ENCODE assay signal across 23 cellular contexts in the genomic region with DNA sequence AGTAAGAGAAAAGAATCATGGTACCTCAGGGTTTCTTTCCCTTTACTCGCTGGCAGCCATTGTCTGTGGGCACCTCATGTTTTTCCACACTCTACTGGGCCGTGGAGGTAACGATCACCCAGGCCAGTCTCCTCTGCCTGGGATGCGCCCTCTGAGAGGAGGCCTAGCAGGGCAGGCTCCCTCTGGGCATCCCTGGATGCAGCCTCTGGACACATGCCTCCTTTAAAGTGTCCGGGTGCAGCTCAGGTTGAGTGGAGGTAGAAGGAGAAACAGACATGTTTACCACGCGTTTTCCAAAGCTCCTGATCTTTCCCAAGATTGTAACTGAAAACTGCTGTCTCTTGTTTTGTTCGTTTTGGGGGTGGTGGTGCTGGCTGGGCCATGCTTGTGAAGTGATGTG. TPM values are rescaled to one million over a fixed set of nuclear protein-coding genes. Genes with fewer than 3 reads are reported as not detected.
DNase-seq lines count a peak whose midpoint lies in the region; ATAC-seq, FAIRE-seq and TF ChIP-seq lines count a peak whose summit lies in the region.
"Had no signal": no experiment of that assay in that cellular context is flagged by ENCODE, and none has a peak within 500 bp of the region (broad histone marks: within the 10 kb centered on the region; RNA-seq: fewer than 3 reads in every experiment).

No MANE protein-coding gene starts in this region.

- RAD21 ChIA-PET in GM12878 (lab: Charles Lee; ENCODE audit: unreplicated experiment) = no interaction called here

- no peak for TF ChIP-seq EP300 in GM12878 (IDR thresholded peaks at IDR 0.05; ENCODE audit: borderline replicate concordance in 1 of 2, control insufficient read depth in 1 of 2, low read depth in 2 of 2, low read length in 2 of 2)
- no peak for TF ChIP-seq EP300 in sigmoid colon (IDR thresholded peaks at IDR 0.05)

- H3K4me1 Mint-ChIP-seq in CD8-positive, alpha-beta T cell (ENCODE audit: low read depth) = no peaks in the 10 kb centered on the region
- H3K4me1 Mint-ChIP-seq in GM23338 (peaks cover 43% of the 10 kb centered on the region), osteocyte (ENCODE audit: unreplicated experiment) (no peaks in the 10 kb centered on the region)

- H3K27ac Mint-ChIP-seq in CD8-positive, alpha-beta T cell = peak overlapping the region; percentile 13
- H3K27ac Mint-ChIP-seq in GM23338 (peak overlapping the region; percentile 25; the same call in 1 of the 2 replicates), osteocyte (ENCODE audit: unreplicated experiment) (no peak overlapping the region)
- H3K27ac Mint-ChIP-seq: CD8-positive, alpha-beta memory T cell had no signal

- TF ChIP-seq CTCF in CD8-positive, alpha-beta T cell (IDR thresholded peaks at IDR 0.05) = no peak
- TF ChIP-seq CTCF in GM23338 (conservative IDR thresholded peaks at IDR 0.05; ENCODE audit: low read depth in 2 of 2) (no peak), GM12878 (IDR thresholded peaks at IDR 0.05 in 2 of 3, conservative IDR thresholded peaks at IDR 0.05 in 1 of 3; ENCODE audit: control insufficient read depth in 2 of 3, extremely low read depth in 1 of 3, insufficient read depth in 1 of 3, low read depth in 3 of 3, low read length in 3 of 3) (no peak), osteocyte (IDR thresholded peaks at IDR 0.05) (no peak), sigmoid colon (IDR thresholded peaks at IDR 0.05) (no peak)

- H3K36me3 Mint-ChIP-seq in CD8-positive, alpha-beta T cell = peaks cover 68% of the 10 kb centered on the region
- H3K36me3 Mint-ChIP-seq in GM23338 (ENCODE audit: low read depth) (peaks cover 69% of the 10 kb centered on the region), osteocyte (ENCODE audit: unreplicated experiment) (peaks cover 51% of the 10 kb centered on the region)

- no peak overlapping the region for H3K9ac ChIP-seq in GM12878 (ENCODE audit: control insufficient read depth, insufficient read depth, low read length)
- H3K9ac ChIP-seq: BLaER1 treated with 17β-estradiol and CSF1 and Interleukin-3, amounts not matched to agents 10 nM and 100 nM had no signal

- H4K20me1 ChIP-seq in GM23338 (replicated peaks; ENCODE audit: insufficient read depth) (no peaks in the 10 kb centered on the region), GM12878 (ENCODE audit: control insufficient read depth, insufficient read depth) (no peaks in the 10 kb centered on the region)

- H3K27me3 Mint-ChIP-seq in CD8-positive, alpha-beta T cell (ENCODE audit: low read depth) = no peaks in the 10 kb centered on the region
- H3K27me3 Mint-ChIP-seq in GM23338 (ENCODE audit: insufficient read depth, low read depth, poor library complexity) (peaks cover 6% of the 10 kb centered on the region), osteocyte (ENCODE audit: unreplicated experiment) (no peaks in the 10 kb centered on the region)
- H3K27me3 Mint-ChIP-seq: CD8-positive, alpha-beta memory T cell had no signal

- 0 out of 2 replicates have a peak, but pooled peaks have one; percentile 16 for TF ChIP-seq POLR2A in GM12878 (IDR thresholded peaks at IDR 0.05; ENCODE audit: low read depth, low read length)
- no peak for TF ChIP-seq POLR2A in sigmoid colon (IDR thresholded peaks at IDR 0.05)

- H3K36me3 ChIP-seq in CD8-positive, alpha-beta T cell (ENCODE audit: insufficient read depth, low read length) = peaks cover 39% of the 10 kb centered on the region
- H3K36me3 ChIP-seq in GM23338 (ENCODE audit: insufficient read depth) (peaks cover 11% of the 10 kb centered on the region), GM12878 (ENCODE audit: control insufficient read depth in 2 of 2, insufficient read depth in 2 of 2, low read length in 1 of 2) (peaks cover 8 to 12% of the 10 kb centered on the region in 2 experiments; a peak in 3 of 4 replicates), sigmoid colon (peaks cover 5 to 69% (median 34%) of the 10 kb centered on the region in 4 donors)

- H3K9me3 ChIP-seq in CD8-positive, alpha-beta T cell (ENCODE audit: low read length) = no peaks in the 10 kb centered on the region
- H3K9me3 ChIP-seq in GM12878 (replicated peaks; ENCODE audit: control insufficient read depth, insufficient read depth, low read length) = no peaks in the 10 kb centered on the region
- H3K9me3 ChIP-seq in sigmoid colon = no peaks in the 10 kb centered on the region
- H3K9me3 ChIP-seq: BLaER1 treated with 17β-estradiol and CSF1 and Interleukin-3, amounts not matched to agents 10 nM and 100 nM; MG63; SJSA1 had no signal

- no TSS peak for BruUV-seq in GM12878 (replicated peaks; lab: Mats Ljungman, UMichigan)

- no peaks in the 10 kb centered on the region for H3K9me3 Mint-ChIP-seq in CD8-positive, alpha-beta T cell
- H3K9me3 Mint-ChIP-seq in GM23338 (no peaks in the 10 kb centered on the region), osteocyte (ENCODE audit: unreplicated experiment) (no peaks in the 10 kb centered on the region)
- H3K9me3 Mint-ChIP-seq: CD8-positive, alpha-beta memory T cell had no signal

- H3K4me2 ChIP-seq in GM23338 = no peak overlapping the region
- H3K4me2 ChIP-seq in GM12878 (ENCODE audit: control insufficient read depth, insufficient read depth) = no peak overlapping the region
- H3K4me2 ChIP-seq: BLaER1 treated with 17β-estradiol and CSF1 and Interleukin-3, amounts not matched to agents 10 nM and 100 nM had no signal

- in situ Hi-C loops in GM12878 (cut with MboI) = loop anchor here (25.0 kb wide), 1 partner anchor 442 kb away; a partner anchor contains a TSS

- no peak for FAIRE-seq in GM12878 (lab: Jason Lieb, UNC)
- FAIRE-seq: G401.6, GM18507, GM19239, H54, K562, RCC 7860 had no signal

- no peaks in the 10 kb centered on the region for H3K4me1 ChIP-seq in CD8-positive, alpha-beta T cell (ENCODE audit: insufficient read depth, low read length)
- H3K4me1 ChIP-seq in GM23338 (ENCODE audit: insufficient read depth) (peaks cover 10% of the 10 kb centered on the region; the same call in 1 of the 2 replicates), GM12878 (ENCODE audit: control insufficient read depth, insufficient read depth, low read length) (no peaks in the 10 kb centered on the region), sigmoid colon (no peaks in the 10 kb centered on the region)
- H3K4me1 ChIP-seq: BLaER1 treated with 17β-estradiol and CSF1 and Interleukin-3, amounts not matched to agents 10 nM and 100 nM; SJSA1 had no signal

- no peaks in the 10 kb centered on the region for H3K27me3 ChIP-seq in CD8-positive, alpha-beta T cell (ENCODE audit: insufficient read depth, low read length)
- H3K27me3 ChIP-seq in GM23338 (ENCODE audit: insufficient read depth) (no peaks in the 10 kb centered on the region), GM12878 (replicated peaks in 1 of 2; ENCODE audit: control insufficient read depth in 2 of 2, insufficient read depth in 2 of 2, low read length in 1 of 2) (no peaks in the 10 kb centered on the region), sigmoid colon (no peaks in the 10 kb centered on the region)
- H3K27me3 ChIP-seq: BLaER1 treated with 17β-estradiol and CSF1 and Interleukin-3, amounts not matched to agents 10 nM and 100 nM; MG63; SJSA1 had no signal

- H2AFZ ChIP-seq in GM23338 (no peak overlapping the region), GM12878 (ENCODE audit: control insufficient read depth, low read depth, low read length) (no peak overlapping the region)

- no peak for TF ChIP-seq RAD21 in GM12878 (IDR thresholded peaks at IDR 0.05; ENCODE audit: insufficient read depth, low read depth, low read length)

- H3K79me2 ChIP-seq in GM23338 (replicated peaks; ENCODE audit: insufficient read depth) = peaks cover 7% of the 10 kb centered on the region; the same call in 1 of the 2 replicates
- no peaks in the 10 kb centered on the region for H3K79me2 ChIP-seq in GM12878 (ENCODE audit: control insufficient read depth, insufficient read depth, low read length)

- 92% methylated on average over 8 of the region's 8 CpGs for WGBS in GM12878 (ENCODE audit: insufficient coverage, insufficient replicate concordance, low lambda C conversion rate, missing lambda C conversion rate)
- 91 to 92% methylated on average over 8 of the region's 8 CpGs for WGBS in sigmoid colon, 2 donors

- CTCF ChIA-PET in CD8-positive, alpha-beta T cell (lab: Charles Lee) = interaction anchor here (1.2 to 1.4 kb wide), 2 partner anchors 13 to 27 kb away, joined by 4 to 5 read pairs; a partner anchor contains a TSS
- CTCF ChIA-PET in GM12878 (lab: Yijun Ruan, JAX) = no interaction called here

- H3K4me3 Mint-ChIP-seq in CD8-positive, alpha-beta T cell = no peak overlapping the region
- no peak overlapping the region for H3K4me3 Mint-ChIP-seq in GM23338
- H3K4me3 Mint-ChIP-seq in osteocyte (ENCODE audit: unreplicated experiment) = no peak overlapping the region
- H3K4me3 Mint-ChIP-seq: CD8-positive, alpha-beta memory T cell had no signal

- POLR2A ChIA-PET in CD8-positive, alpha-beta T cell (lab: Charles Lee) = interaction anchor here (1.1 to 1.3 kb wide), 2 partner anchors 27 to 478 kb away, joined by 3 to 5 read pairs; a partner anchor contains a TSS
- POLR2A ChIA-PET in GM12878 (lab: Charles Lee) = interaction anchor here (0.5 kb wide), 1 partner anchor 28 kb away, joined by 6 read pairs; no protein-coding TSS in a partner anchor

- no peaks in the 10 kb centered on the region; the same call in 1 of the 2 replicates for H3F3A ChIP-seq in GM23338 (replicated peaks; ENCODE audit: low read depth)

- intact Hi-C loops in CD8-positive, alpha-beta T cell (cut with DNase I, micrococcal nuclease) = no loop called here
- intact Hi-C loops in GM12878 (cut with micrococcal nuclease; ENCODE audit: unreplicated experiment) (no loop called here), sigmoid colon (cut with DNase I) (no loop called here)

- H3K27ac ChIP-seq in CD8-positive, alpha-beta T cell (ENCODE audit: low read depth, low read length) = no peak overlapping the region
- H3K27ac ChIP-seq in GM23338 (ENCODE audit: low read depth) (no peak overlapping the region), GM12878 (ENCODE audit: control insufficient read depth, insufficient read depth) (no peak overlapping the region), sigmoid colon (no peak overlapping the region)
- H3K27ac ChIP-seq: BLaER1 treated with 17β-estradiol and CSF1 and Interleukin-3, amounts not matched to agents 10 nM and 100 nM; SJSA1 had no signal

- no peak overlapping the region for H3K4me3 ChIP-seq in CD8-positive, alpha-beta T cell (ENCODE audit: low read depth, low read length)
- H3K4me3 ChIP-seq in GM23338 (no peak overlapping the region), GM12878 (no peak overlapping the region), sigmoid colon (no peak overlapping the region)
- H3K4me3 ChIP-seq: BLaER1 treated with 17β-estradiol and CSF1 and Interleukin-3, amounts not matched to agents 10 nM and 100 nM; K562; MG63; SJSA1 had no signal

- no peak for ATAC-seq in CD8-positive, alpha-beta T cell
- ATAC-seq in GM23338 (no peak), GM12878 (no peak), GM19467 (IDR thresholded peaks at IDR 0.05; ENCODE audit: unreplicated experiment) (no peak)
- ATAC-seq: K562, Right ventricle myocardium inferior had no signal

- DNase-seq in CD8-positive, alpha-beta T cell = no peak
- DNase-seq in GM23338 (ENCODE audit: low spot score) (no peak), GM12878 (ENCODE audit: low read depth, low spot score) (no peak), osteocyte (ENCODE audit: extremely low spot score, unreplicated experiment) (peak; percentile 56), foreskin melanocyte (no peak), sigmoid colon (no peak)
- DNase-seq: CD8-positive, alpha-beta memory T cell; MG63; NCI-H1417; NCI-H1694 treated with DMSO at 0.1 percent for 48 hours; NCI-H2081 treated with DMSO at 0.1 percent for 48 hours; NCI-H446; NCI-H526 had no signal

- no peaks in the 10 kb centered on the region for H3K9me2 ChIP-seq in GM23338 (ENCODE audit: insufficient read depth)

- SMC1A ChIA-PET in GM12878 (lab: Charles Lee; ENCODE audit: uncharacterized antibody, unreplicated experiment) = interaction anchor here (0.7 kb wide), 1 partner anchor 28 kb away, joined by 3 read pairs; a partner anchor contains a TSS

RNA-seq across cellular contexts. Expression of a gene that starts 13.8 kb away (rescaled TPM):
- 10 to 100 TPM; 46.9 to 58.3 TPM for total RNA-seq in CD8-positive, alpha-beta T cell
- total RNA-seq in GM23338 (2014; rRNA removed; shearing (Covaris generic)) = 24.1 and 30.0 TPM in 2 replicates
- polyA plus RNA-seq in GM23338 (2016; fragmentation: Nextera tagmentation; extraction: Ambion mirVana) (17.8 and 23.5 TPM in 2 replicates), GM12878 (2011; rRNA removed) (1.8 and 3.1 TPM in 2 replicates), GM12878 (2014; fragmentation: Illumina TruSeq; extraction: Trizol) (1.6 and 6.1 TPM in 2 replicates), GM12878 (2014; fragmentation: Nextera tagmentation; extraction: Ambion mirVana) (under 1 TPM; 0.08 to 0.80 TPM), GM12878 (2014; rRNA removed) (20.0 and 23.1 TPM in 2 replicates), GM12878 (2016; fragmentation: Nextera tagmentation; extraction: Ambion mirVana) (10 to 100 TPM; 11.4 to 13.1 TPM), sigmoid colon (10 to 100 TPM; 10.6 to 26.5 (median 16.8) TPM)
- 28.9 and 36.2 TPM in 2 replicates for total RNA-seq in GM12878 (2013; cell fraction: nucleolus; rRNA removed)
- total RNA-seq in GM12878 (2014; rRNA removed) (12.2 and 14.1 TPM in 2 replicates), GM12878 (2014; rRNA removed; fragmentation: Illumina TruSeq; extraction: Trizol) (8.0 and 9.0 TPM in 2 replicates), GM12878 (2021) (19.5 and 21.3 TPM in 2 replicates), osteocyte (13.1 and 13.6 TPM in 2 replicates), sigmoid colon (10 to 100 TPM; 22.9 to 65.1 (median 46.0) TPM)
- 8.5 TPM for polyA plus RNA-seq in GM12878 (2011; ENCODE audit: low read depth)
- polyA plus RNA-seq in GM12878 (2011; cell fraction: cytosol; rRNA removed) = 2.6 and 4.7 TPM in 2 replicates
- polyA plus RNA-seq in GM12878 (2011; cell fraction: nucleus; rRNA removed) = 94.4 and 121 TPM in 2 replicates
- 24.8 and 27.2 TPM in 2 replicates for polyA plus RNA-seq in GM12878 (2012)
- polyA minus RNA-seq in GM12878 (2011; rRNA and poly(A)+ RNA removed) = 0.88 and 3.5 TPM in 2 replicates
- 1.6 and 3.2 TPM in 2 replicates for polyA minus RNA-seq in GM12878 (2011; cell fraction: cytosol; rRNA and poly(A)+ RNA removed)
- polyA minus RNA-seq in GM12878 (2011; cell fraction: nucleus; rRNA and poly(A)+ RNA removed) = 11.4 and 21.0 TPM in 2 replicates

RNA-seq across cellular contexts. Expression of a gene that starts 27.7 kb away (rescaled TPM):
- 100 to 1,000 TPM; 161 to 177 TPM for total RNA-seq in CD8-positive, alpha-beta T cell
- total RNA-seq in GM23338 (2014; rRNA removed; shearing (Covaris generic)) = 66.5 and 70.5 TPM in 2 replicates
- 27.7 and 31.2 TPM in 2 replicates for polyA plus RNA-seq in GM23338 (2016; fragmentation: Nextera tagmentation; extraction: Ambion mirVana)
- total RNA-seq in GM12878 (2013; cell fraction: nucleolus; rRNA removed) = 111 and 113 TPM in 2 replicates
- 18.7 and 22.8 TPM in 2 replicates for total RNA-seq in GM12878 (2014; rRNA removed)
- total RNA-seq in GM12878 (2014; rRNA removed; fragmentation: Illumina TruSeq; extraction: Trizol) = 21.7 and 22.4 TPM in 2 replicates
- total RNA-seq in GM12878 (2021) = 44.9 and 49.4 TPM in 2 replicates
- 36.0 TPM for polyA plus RNA-seq in GM12878 (2011; ENCODE audit: low read depth)
- polyA plus RNA-seq in GM12878 (2011; rRNA removed) = 66.6 and 83.2 TPM in 2 replicates
- 46.1 and 49.4 TPM in 2 replicates for polyA plus RNA-seq in GM12878 (2011; cell fraction: cytosol; rRNA removed)
- polyA plus RNA-seq in GM12878 (2011; cell fraction: nucleus; rRNA removed) = 110 and 121 TPM in 2 replicates
- polyA plus RNA-seq in GM12878 (2012) = 51.8 and 60.4 TPM in 2 replicates
- 54.4 and 66.8 TPM in 2 replicates for polyA plus RNA-seq in GM12878 (2014; fragmentation: Illumina TruSeq; extraction: Trizol)
- 10 to 100 TPM in 1 of 2 experiments, 1 to 10 TPM in 1; 6.3 to 11.1 TPM for polyA plus RNA-seq in GM12878 (2014; fragmentation: Nextera tagmentation; extraction: Ambion mirVana)
- 64.3 and 68.4 TPM in 2 replicates for polyA plus RNA-seq in GM12878 (2014; rRNA removed)
- polyA plus RNA-seq in GM12878 (2016; fragmentation: Nextera tagmentation; extraction: Ambion mirVana) = 10 to 100 TPM; 34.9 to 36.7 TPM
- 24.7 and 43.2 TPM in 2 replicates for polyA minus RNA-seq in GM12878 (2011; rRNA and poly(A)+ RNA removed)
- polyA minus RNA-seq in GM12878 (2011; cell fraction: cytosol; rRNA and poly(A)+ RNA removed) = 8.6 and 18.4 TPM in 2 replicates
- polyA minus RNA-seq in GM12878 (2011; cell fraction: nucleus; rRNA and poly(A)+ RNA removed) = 21.6 and 32.1 TPM in 2 replicates
- 66.9 and 67.0 TPM in 2 replicates for total RNA-seq in osteocyte
- 100 to 1,000 TPM in 1 of 4 donors, 10 to 100 TPM in 3; 42.8 to 126 (median 57.1) TPM for total RNA-seq in sigmoid colon
- polyA plus RNA-seq in sigmoid colon = 10 to 100 TPM; 14.6 to 43.8 (median 15.6) TPM
